In the genomic region with DNA sequence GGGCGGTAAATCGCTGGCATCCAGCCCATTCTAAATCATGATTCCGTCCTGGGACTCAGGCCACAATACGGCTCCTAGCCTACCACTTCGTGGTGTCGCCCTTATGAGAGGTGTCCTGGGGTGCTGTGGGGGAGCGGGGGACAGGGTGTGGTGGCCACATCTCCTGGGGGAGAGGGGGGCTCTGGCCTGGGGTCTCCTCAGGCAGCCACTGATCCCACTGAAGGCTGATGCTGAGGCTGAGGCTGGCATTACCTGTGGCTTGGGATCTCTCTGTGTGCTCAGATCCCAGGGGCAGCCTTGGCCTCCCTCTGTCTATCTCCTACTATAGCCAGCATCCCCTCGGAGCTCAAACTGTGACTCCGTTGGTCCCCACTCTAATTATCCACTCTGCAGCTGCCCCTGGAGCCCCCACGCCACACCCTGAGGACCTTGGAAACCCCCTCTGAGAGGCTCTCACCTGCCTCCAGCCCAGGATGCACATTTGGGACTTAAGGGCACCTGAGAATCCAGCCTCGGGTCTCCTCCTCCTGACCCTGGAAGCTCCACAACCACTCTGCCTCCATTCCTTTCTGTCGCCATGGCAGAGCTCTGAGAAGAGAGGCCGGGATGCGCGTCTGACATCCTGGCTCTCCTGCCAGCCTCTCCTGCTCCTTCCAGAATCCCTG, we compare ENCODE assay signal across 23 cellular contexts.
DNase-seq lines count a peak whose midpoint lies in the region; ATAC-seq and TF ChIP-seq lines count a peak whose summit lies in the region.
"Had no signal": no experiment of that assay in that cellular context is flagged by ENCODE, and none has a peak within 500 bp of the region (broad histone marks: within the 10 kb centered on the region; RNA-seq: fewer than 3 reads in every experiment).

No MANE protein-coding gene starts in this region.

- intact Hi-C loops in upper lobe of right lung (cut with DNase I) (no loop called here), PC-3 (cut with micrococcal nuclease) (no loop called here), A673 (cut with micrococcal nuclease; ENCODE audit: unreplicated experiment) (no loop called here)

- no peaks in the 10 kb centered on the region for H3F3A ChIP-seq in PC-3 (ENCODE audit: low read length, unreplicated experiment)

- POLR2A ChIA-PET in PC-3 (lab: Charles Lee; ENCODE audit: unreplicated experiment): no interaction called here
- POLR2A ChIA-PET in A673 (lab: Charles Lee; ENCODE audit: low non-redundant PET): no interaction called here

- no peaks in the 10 kb centered on the region for H3K4me1 Mint-ChIP-seq in osteocyte (ENCODE audit: unreplicated experiment)
- H3K4me1 Mint-ChIP-seq: CD4-positive, CD25-positive, alpha-beta regulatory T cell; CD8-positive, alpha-beta memory T cell; GM23338 had no signal

- no peak overlapping the region for H3K4me3 Mint-ChIP-seq in osteocyte (ENCODE audit: unreplicated experiment)
- H3K4me3 Mint-ChIP-seq: CD4-positive, CD25-positive, alpha-beta regulatory T cell; CD8-positive, alpha-beta memory T cell; GM23338; HFFc6 had no signal

- H3K4me2 ChIP-seq in PC-3 (ENCODE audit: low read length): no peak overlapping the region
- H3K4me2 ChIP-seq: GM23338 had no signal

- H3K9me3 ChIP-seq in upper lobe of right lung: no peaks in the 10 kb centered on the region
- H3K9me3 ChIP-seq in PC-3 (ENCODE audit: low read length): no peaks in the 10 kb centered on the region
- H3K9me3 ChIP-seq in A673 (ENCODE audit: low read depth, low read length, poor library complexity, severe bottlenecking): peaks cover 3% of the 10 kb centered on the region
- H3K9me3 ChIP-seq: BE2C had no signal

- no peaks in the 10 kb centered on the region for H3K27me3 Mint-ChIP-seq in osteocyte (ENCODE audit: unreplicated experiment)
- H3K27me3 Mint-ChIP-seq: CD4-positive, CD25-positive, alpha-beta regulatory T cell had no signal

- TF ChIP-seq CTCF in osteocyte (IDR thresholded peaks at IDR 0.05) (no peak), upper lobe of right lung (IDR thresholded peaks at IDR 0.05) (no peak), PC-3 (conservative IDR thresholded peaks at IDR 0.05; ENCODE audit: low read depth, low read length) (no peak), A673 (conservative IDR thresholded peaks at IDR 0.05; ENCODE audit: low read depth, low read length) (no peak)

- H3K4me3 ChIP-seq in upper lobe of right lung (no peak overlapping the region), PC-3 (ENCODE audit: low read length) (no peak overlapping the region), A673 (ENCODE audit: low read depth, low read length, poor library complexity, severe bottlenecking) (no peak overlapping the region)
- H3K4me3 ChIP-seq: GM23338 had no signal

- H3K9me3 Mint-ChIP-seq in osteocyte (ENCODE audit: unreplicated experiment): peaks cover 27% of the 10 kb centered on the region

- no peaks in the 10 kb centered on the region for H3K36me3 Mint-ChIP-seq in osteocyte (ENCODE audit: unreplicated experiment)
- H3K36me3 Mint-ChIP-seq: CD4-positive, CD25-positive, alpha-beta regulatory T cell; CD8-positive, alpha-beta memory T cell had no signal

- H3K9me2 ChIP-seq in PC-3 (replicated peaks; ENCODE audit: low read length): no peaks in the 10 kb centered on the region

- BruUV-seq in PC-3 (replicated peaks; lab: Mats Ljungman, UMichigan) (no TSS peak), A673 (replicated peaks; lab: Mats Ljungman, UMichigan) (no TSS peak)

- H3K27me3 ChIP-seq in upper lobe of right lung: peaks cover 13% of the 10 kb centered on the region
- H3K27me3 ChIP-seq in PC-3 (ENCODE audit: low read length): peaks cover 25% of the 10 kb centered on the region
- H3K27me3 ChIP-seq in A673 (replicated peaks; ENCODE audit: insufficient read depth, low read depth, low read length, poor library complexity): no peaks in the 10 kb centered on the region
- H3K27me3 ChIP-seq: BE2C had no signal

- H3K36me3 ChIP-seq in upper lobe of right lung: no peaks in the 10 kb centered on the region
- H3K36me3 ChIP-seq in PC-3 (ENCODE audit: low read depth, low read length): no peaks in the 10 kb centered on the region
- H3K36me3 ChIP-seq in A673 (ENCODE audit: insufficient read depth, low read length, poor library complexity, severe bottlenecking): no peaks in the 10 kb centered on the region
- H3K36me3 ChIP-seq: BE2C had no signal

- peak; percentile 28 for DNase-seq in activated CD8-positive, alpha-beta memory T cell treated with anti-CD3 and anti-CD28 coated beads for 24 hours
- no peak for DNase-seq in activated CD8-positive, alpha-beta memory T cell treated with anti-CD3 and anti-CD28 coated beads, Interleukin-2, amount 50 U/mL, for 4 hours
- DNase-seq in ecto neural progenitor cell (ENCODE audit: low spot score) (peak; percentile 39), osteocyte (ENCODE audit: extremely low spot score, unreplicated experiment) (peak; percentile 63), upper lobe of right lung (no peak), PC-3 (no peak), A673 (ENCODE audit: low spot score) (no peak), 8988T (no peak)
- DNase-seq: ACHN; BE2C; C1 segment of cervical spinal cord; CD4-positive, CD25-positive, alpha-beta regulatory T cell; CD8-positive, alpha-beta memory T cell; COR-L47; DMS 273 treated with DMSO at 0.1 percent for 48 hours; DMS53; DND-41; EL; H7; HFFc6 had no signal

- H4K20me1 ChIP-seq in PC-3 (ENCODE audit: low read length): no peaks in the 10 kb centered on the region

- H2AFZ ChIP-seq in PC-3 (ENCODE audit: low read length): no peak overlapping the region
- H2AFZ ChIP-seq: GM23338 had no signal

- no peaks in the 10 kb centered on the region for H3K4me1 ChIP-seq in upper lobe of right lung
- H3K4me1 ChIP-seq in PC-3 (ENCODE audit: insufficient read depth, low read length): no peaks in the 10 kb centered on the region
- no peaks in the 10 kb centered on the region for H3K4me1 ChIP-seq in A673 (ENCODE audit: insufficient read depth, low read length, poor library complexity, severe bottlenecking)
- H3K4me1 ChIP-seq: BE2C had no signal

- CTCF ChIA-PET in PC-3 (lab: Charles Lee): no interaction called here
- CTCF ChIA-PET in A673 (lab: Charles Lee): no interaction called here

- no peak overlapping the region for H3K27ac ChIP-seq in upper lobe of right lung
- H3K27ac ChIP-seq in PC-3 (ENCODE audit: low read length): no peak overlapping the region
- no peak overlapping the region for H3K27ac ChIP-seq in A673 (ENCODE audit: low read depth, low read length, poor library complexity, severe bottlenecking)
- H3K27ac ChIP-seq: HL-60 had no signal

- no peak overlapping the region for H3K27ac Mint-ChIP-seq in osteocyte (ENCODE audit: unreplicated experiment)
- H3K27ac Mint-ChIP-seq: CD8-positive, alpha-beta memory T cell; GM23338; HFFc6 had no signal

- H3K9ac ChIP-seq in PC-3 (ENCODE audit: low read length): no peak overlapping the region

- ATAC-seq in upper lobe of right lung (peak; percentile 10), PC-3 (no peak)
- ATAC-seq: GM23338, HCT116 had no signal

- no peaks in the 10 kb centered on the region for H3K79me2 ChIP-seq in PC-3 (ENCODE audit: low read length)

Comparison
In these comparisons a context has a peak if more than half of its experiments do, and no peak if none do; other contexts are left out.
1. DNase-seq: peak in activated CD8-positive, alpha-beta memory T cell treated with anti-CD3 and anti-CD28 coated beads for 24 hours (single experiment), ecto neural progenitor cell (single experiment) and osteocyte (single experiment); none in activated CD8-positive, alpha-beta memory T cell treated with anti-CD3 and anti-CD28 coated beads, Interleukin-2, amount 50 U/mL, for 4 hours (single experiment), upper lobe of right lung (single experiment), PC-3 (single experiment), A673 (single experiment) and 8988T (single experiment).